ENCODE assay signal across 10 cellular contexts in genomic region chr21:43808832-43809251, GRCh38.
"Had no signal": no experiment of that assay in that cellular context is flagged by ENCODE, and none has a peak within 500 bp of the region (broad histone marks: within the 10 kb centered on the region; RNA-seq: fewer than 3 reads in every experiment).

No MANE protein-coding gene starts in this region.

- H3K36me3 ChIP-seq: ovary had no signal

- H3K27me3 ChIP-seq: heart right ventricle, ovary, tibial nerve, vagina had no signal

- H3K4me3 ChIP-seq: heart right ventricle, ovary, tibial nerve, vagina had no signal

- DNase-seq: activated CD4-positive, alpha-beta memory T cell treated with anti-CD3 and anti-CD28 coated beads for 36 hours; activated naive CD8-positive, alpha-beta T cell treated with anti-CD3 and anti-CD28 coated beads, Interleukin-2, amount 10 ng/mL, durations not matched to agents 7 days and 5 days; activated T-cell treated with anti-CD3 and anti-CD28 coated beads, Interleukin-2, amount 50 U/mL, for 48 hours; foreskin melanocyte; heart right ventricle; retina; T1000 had no signal

- H3K9me3 ChIP-seq: heart right ventricle, ovary, tibial nerve, vagina had no signal

- H3K27ac ChIP-seq: heart right ventricle, tibial nerve, vagina had no signal

- ATAC-seq: heart right ventricle had no signal
